24 cellular contexts compared by ENCODE assay signal in genomic region chr20:25321991-25322390, GRCh38.
DNase-seq lines count a peak whose midpoint lies in the region; ATAC-seq and TF ChIP-seq lines count a peak whose summit lies in the region.
"Had no signal": no experiment of that assay in that cellular context is flagged by ENCODE, and none has a peak within 500 bp of the region (broad histone marks: within the 10 kb centered on the region; RNA-seq: fewer than 3 reads in every experiment).

No MANE protein-coding gene starts in this region.

- no peaks in the 10 kb centered on the region for H3K9me3 ChIP-seq in Karpas-422 (ENCODE audit: low read length)
- H3K9me3 ChIP-seq: esophagus muscularis mucosa, gastrocnemius medialis, lower lobe of right lung, thoracic aorta had no signal

- no peaks in the 10 kb centered on the region for H3K27me3 ChIP-seq in Karpas-422 (ENCODE audit: low read length)
- H3K27me3 ChIP-seq: esophagus muscularis mucosa, gastrocnemius medialis had no signal

- peak overlapping the region; percentile 45 for H3K27ac Mint-ChIP-seq in T-helper 1 cell treated with Interleukin-12 subunit alpha and Interleukin-12 subunit beta and Interleukin-4 antibody, amounts not matched to agents 30 μg/mL and 1 μg/mL, for 36 hours
- H3K27ac Mint-ChIP-seq in natural killer cell: peak overlapping the region; percentile 93 to 97

- no peak overlapping the region for H3K4me3 ChIP-seq in Karpas-422 (ENCODE audit: low read length)
- H3K4me3 ChIP-seq: esophagus muscularis mucosa, gastrocnemius medialis, GM12878, lower lobe of right lung, thoracic aorta had no signal

- no peak overlapping the region for H2AFZ ChIP-seq in Karpas-422 (ENCODE audit: low read length)

- H3K4me2 ChIP-seq in Karpas-422 (ENCODE audit: low read depth, low read length, poor library complexity, severe bottlenecking): peak overlapping the region; percentile 52

- peak overlapping the region; percentile 29; the same call in 1 of the 2 replicates for H3K9ac ChIP-seq in Karpas-422 (ENCODE audit: low read length)

- TF ChIP-seq CTCF in natural killer cell (IDR thresholded peaks at IDR 0.05): no peak

- peaks cover 73% of the 10 kb centered on the region for H3K79me2 ChIP-seq in Karpas-422 (ENCODE audit: low read length)

- H4K20me1 ChIP-seq in Karpas-422 (ENCODE audit: insufficient read depth, low read depth, low read length): no peaks in the 10 kb centered on the region

- H3K9me3 Mint-ChIP-seq in T-helper 1 cell treated with Interleukin-12 subunit alpha and Interleukin-12 subunit beta and Interleukin-4 antibody, amounts not matched to agents 30 μg/mL and 1 μg/mL, for 36 hours: no peaks in the 10 kb centered on the region
- H3K9me3 Mint-ChIP-seq in natural killer cell: no peaks in the 10 kb centered on the region

- no peaks in the 10 kb centered on the region for H3K27me3 Mint-ChIP-seq in T-helper 1 cell treated with Interleukin-12 subunit alpha and Interleukin-12 subunit beta and Interleukin-4 antibody, amounts not matched to agents 30 μg/mL and 1 μg/mL, for 36 hours (ENCODE audit: low read depth)
- H3K27me3 Mint-ChIP-seq in natural killer cell (ENCODE audit: low read depth in 2 of 2): no peaks in the 10 kb centered on the region

- no peak overlapping the region for H3K4me3 Mint-ChIP-seq in T-helper 1 cell treated with Interleukin-12 subunit alpha and Interleukin-12 subunit beta and Interleukin-4 antibody, amounts not matched to agents 30 μg/mL and 1 μg/mL, for 36 hours
- peak overlapping the region; percentile 79 for H3K4me3 Mint-ChIP-seq in natural killer cell

- peaks cover 89% of the 10 kb centered on the region for H3K4me1 ChIP-seq in Karpas-422 (ENCODE audit: low read length)
- H3K4me1 ChIP-seq: gastrocnemius medialis had no signal

- H3K27ac ChIP-seq in Karpas-422 (ENCODE audit: low read length) (peak overlapping the region; percentile 98), caudate nucleus (ENCODE audit: low read depth, low read length) (peak overlapping the region; percentile 36)
- H3K27ac ChIP-seq: esophagus muscularis mucosa, gastrocnemius medialis, lower lobe of right lung, thoracic aorta had no signal

- H3K36me3 ChIP-seq in Karpas-422 (ENCODE audit: insufficient read depth, low read length): peaks cover 8% of the 10 kb centered on the region; the same call in 1 of the 2 replicates
- H3K36me3 ChIP-seq: gastrocnemius medialis had no signal

- H3K4me1 Mint-ChIP-seq in T-helper 1 cell treated with Interleukin-12 subunit alpha and Interleukin-12 subunit beta and Interleukin-4 antibody, amounts not matched to agents 30 μg/mL and 1 μg/mL, for 36 hours (ENCODE audit: low read depth): peaks cover 11% of the 10 kb centered on the region
- peaks cover 34 to 42% of the 10 kb centered on the region in 2 donors for H3K4me1 Mint-ChIP-seq in natural killer cell

- no peaks in the 10 kb centered on the region for H3K9me2 ChIP-seq in Karpas-422 (replicated peaks; ENCODE audit: insufficient read depth, low read length)

- ATAC-seq in natural killer cell (no peak), GM21737 (IDR thresholded peaks at IDR 0.05; ENCODE audit: unreplicated experiment) (no peak)
- ATAC-seq: gastrocnemius medialis, GM12878, lower lobe of right lung, Right ventricle myocardium inferior had no signal

- DNase-seq in T-helper 1 cell: no peak
- DNase-seq in Karpas-422: no peak
- no peak for DNase-seq in caudate nucleus (lab: John Stamatoyannopoulos, UW)
- DNase-seq in natural killer cell: no peak
- no peak for DNase-seq in T-helper 9 cell
- DNase-seq in CD1c-positive myeloid dendritic cell (ENCODE audit: extremely low spot score): no peak
- DNase-seq: 8988T; activated CD4-positive, alpha-beta T cell treated with anti-CD3 and anti-CD28 coated beads, Interleukin-2, amount 50 U/mL, for 4 hours; AML-193; COR-L47; DMS79 treated with DMSO at 0.1 percent for 48 hours; effector memory CD4-positive, alpha-beta T cell; gastrocnemius medialis; KBM-7; lower lobe of right lung; NCI-H187 treated with DMSO at 0.1 percent for 48 hours; NCI-H69; stimulated activated CD4-positive, alpha-beta T cell treated with anti-CD3 and anti-CD28 coated beads, Interleukin-1b, Interleukin-23, amount 100 ng/mL, for 48 hours had no signal

- intact Hi-C loops in natural killer cell (cut with micrococcal nuclease): no loop called here

- H3K36me3 Mint-ChIP-seq in T-helper 1 cell treated with Interleukin-12 subunit alpha and Interleukin-12 subunit beta and Interleukin-4 antibody, amounts not matched to agents 30 μg/mL and 1 μg/mL, for 36 hours (ENCODE audit: low read depth): peaks cover 3% of the 10 kb centered on the region
- H3K36me3 Mint-ChIP-seq in natural killer cell: no peaks in the 10 kb centered on the region
